2 cellular contexts compared by ENCODE assay signal in the genomic region with DNA sequence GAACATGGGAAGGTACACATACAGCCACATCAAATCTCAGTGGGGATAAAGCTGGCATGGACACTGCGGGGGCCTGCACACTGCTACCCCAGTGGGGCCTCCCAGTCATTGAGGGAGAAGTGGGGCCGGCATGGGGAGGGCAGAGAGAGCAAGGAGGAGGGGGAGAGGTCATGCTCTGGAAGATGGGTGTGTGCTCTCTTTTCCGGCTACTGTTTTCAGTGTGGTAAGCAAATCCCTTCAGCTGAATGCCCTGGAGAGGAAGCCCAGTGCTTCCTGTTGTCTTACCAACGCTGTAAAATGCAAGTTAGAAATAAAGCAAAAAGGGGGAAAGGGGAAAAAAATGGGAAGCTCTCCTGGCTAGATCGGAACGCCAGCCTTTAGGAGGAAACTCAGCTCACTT.
TF ChIP-seq lines count a peak whose summit lies in the region.

No MANE protein-coding gene starts in this region.

TF ChIP-seq in GM12891, 5 proteins besides CTCF, POLR2A, EP300 and RAD21:
- no peak for TF ChIP-seq POU2F2 (IDR thresholded peaks at IDR 0.05; ENCODE audit: low read depth, low read length)

TF ChIP-seq in K562, 482 proteins besides CTCF, POLR2A, EP300 and RAD21:
- TF ChIP-seq PRMT5 (CRISPR knock-in tag; IDR thresholded peaks at IDR 0.05) (no peak), CEBPG (CRISPR knock-in tag; IDR thresholded peaks at IDR 0.05) (no peak), CEBPG (tag; conservative IDR thresholded peaks at IDR 0.05 in 1 of 2, IDR thresholded peaks at IDR 0.05 in 1 of 2) (0 out of 4 replicates have a peak, but pooled peaks of 1 of the 2 experiments have one; percentile 2)
